In the genomic region with DNA sequence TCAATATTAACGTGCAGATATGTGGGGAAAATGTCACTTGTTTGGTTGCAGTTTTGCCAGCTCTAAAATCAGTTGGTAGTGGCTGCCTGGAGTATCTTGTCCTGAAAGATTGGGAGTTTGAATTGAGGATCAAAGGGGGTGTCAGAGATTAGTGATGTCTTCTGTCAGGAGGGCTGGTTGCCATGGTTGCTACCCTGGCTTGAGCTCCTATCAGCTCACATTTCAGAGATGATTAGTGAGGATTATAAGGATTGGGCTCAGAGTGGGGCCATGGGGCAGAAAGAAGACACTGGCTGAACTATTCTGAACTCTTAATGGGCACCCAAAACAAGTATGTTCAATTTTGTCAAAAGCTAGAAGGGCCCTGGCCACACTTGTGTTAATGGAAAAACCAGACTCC, we compare ENCODE assay signal across 1 cellular context.
A peak's percentile ranks its signal among the peaks of the same experiment; 100 is the strongest.
TF ChIP-seq lines count a peak whose summit lies in the region.

No MANE protein-coding gene starts in this region.

TF ChIP-seq in HEK293, 187 proteins besides CTCF, POLR2A, EP300 and RAD21:
- TF ChIP-seq REPIN1 (tag by site-specific recombination; IDR thresholded peaks at IDR 0.05; ENCODE audit: low read depth), result no peak
- TF ChIP-seq ZNF530 (tag by site-specific recombination; IDR thresholded peaks at IDR 0.05; ENCODE audit: low read depth), result no peak
- no peak for TF ChIP-seq ZFHX2 (tag by site-specific recombination; conservative IDR thresholded peaks at IDR 0.05)
- TF ChIP-seq ZNF501 (tag by site-specific recombination; IDR thresholded peaks at IDR 0.05), result no peak
- TF ChIP-seq ZNF629 (tag by site-specific recombination; IDR thresholded peaks at IDR 0.05), result no peak
- TF ChIP-seq, protein P1, sequence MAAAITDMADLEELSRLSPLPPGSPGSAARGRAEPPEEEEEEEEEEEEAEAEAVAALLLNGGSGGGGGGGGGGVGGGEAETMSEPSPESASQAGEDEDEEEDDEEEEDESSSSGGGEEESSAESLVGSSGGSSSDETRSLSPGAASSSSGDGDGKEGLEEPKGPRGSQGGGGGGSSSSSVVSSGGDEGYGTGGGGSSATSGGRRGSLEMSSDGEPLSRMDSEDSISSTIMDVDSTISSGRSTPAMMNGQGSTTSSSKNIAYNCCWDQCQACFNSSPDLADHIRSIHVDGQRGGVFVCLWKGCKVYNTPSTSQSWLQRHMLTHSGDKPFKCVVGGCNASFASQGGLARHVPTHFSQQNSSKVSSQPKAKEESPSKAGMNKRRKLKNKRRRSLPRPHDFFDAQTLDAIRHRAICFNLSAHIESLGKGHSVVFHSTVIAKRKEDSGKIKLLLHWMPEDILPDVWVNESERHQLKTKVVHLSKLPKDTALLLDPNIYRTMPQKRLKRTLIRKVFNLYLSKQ (tag by site-specific recombination; IDR thresholded peaks at IDR 0.05; ENCODE audit: borderline replicate concordance), result no peak
- TF ChIP-seq ZBTB17 (tag by site-specific recombination; IDR thresholded peaks at IDR 0.05), result peak; percentile 60
